1 cellular context compared by ENCODE assay signal in genomic region chr4:52726821-52727580, GRCh38.
TF ChIP-seq lines count a peak whose summit lies in the region.

No MANE protein-coding gene starts in this region.

TF ChIP-seq in WTC11, 78 proteins besides CTCF, POLR2A, EP300 and RAD21 (continued from another document):
- TF ChIP-seq, protein P1, sequence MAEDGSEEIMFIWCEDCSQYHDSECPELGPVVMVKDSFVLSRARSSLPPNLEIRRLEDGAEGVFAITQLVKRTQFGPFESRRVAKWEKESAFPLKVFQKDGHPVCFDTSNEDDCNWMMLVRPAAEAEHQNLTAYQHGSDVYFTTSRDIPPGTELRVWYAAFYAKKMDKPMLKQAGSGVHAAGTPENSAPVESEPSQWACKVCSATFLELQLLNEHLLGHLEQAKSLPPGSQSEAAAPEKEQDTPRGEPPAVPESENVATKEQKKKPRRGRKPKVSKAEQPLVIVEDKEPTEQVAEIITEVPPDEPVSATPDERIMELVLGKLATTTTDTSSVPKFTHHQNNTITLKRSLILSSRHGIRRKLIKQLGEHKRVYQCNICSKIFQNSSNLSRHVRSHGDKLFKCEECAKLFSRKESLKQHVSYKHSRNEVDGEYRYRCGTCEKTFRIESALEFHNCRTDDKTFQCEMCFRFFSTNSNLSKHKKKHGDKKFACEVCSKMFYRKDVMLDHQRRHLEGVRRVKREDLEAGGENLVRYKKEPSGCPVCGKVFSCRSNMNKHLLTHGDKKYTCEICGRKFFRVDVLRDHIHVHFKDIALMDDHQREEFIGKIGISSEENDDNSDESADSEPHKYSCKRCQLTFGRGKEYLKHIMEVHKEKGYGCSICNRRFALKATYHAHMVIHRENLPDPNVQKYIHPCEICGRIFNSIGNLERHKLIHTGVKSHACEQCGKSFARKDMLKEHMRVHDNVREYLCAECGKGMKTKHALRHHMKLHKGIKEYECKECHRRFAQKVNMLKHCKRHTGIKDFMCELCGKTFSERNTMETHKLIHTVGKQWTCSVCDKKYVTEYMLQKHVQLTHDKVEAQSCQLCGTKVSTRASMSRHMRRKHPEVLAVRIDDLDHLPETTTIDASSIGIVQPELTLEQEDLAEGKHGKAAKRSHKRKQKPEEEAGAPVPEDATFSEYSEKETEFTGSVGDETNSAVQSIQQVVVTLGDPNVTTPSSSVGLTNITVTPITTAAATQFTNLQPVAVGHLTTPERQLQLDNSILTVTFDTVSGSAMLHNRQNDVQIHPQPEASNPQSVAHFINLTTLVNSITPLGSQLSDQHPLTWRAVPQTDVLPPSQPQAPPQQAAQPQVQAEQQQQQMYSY (CRISPR knock-in tag; IDR thresholded peaks at IDR 0.05): no peak
- TF ChIP-seq HMGXB4 (CRISPR knock-in tag; IDR thresholded peaks at IDR 0.05) (no peak), ATF1 (CRISPR knock-in tag; IDR thresholded peaks at IDR 0.05) (no peak)
- TF ChIP-seq, protein P2, sequence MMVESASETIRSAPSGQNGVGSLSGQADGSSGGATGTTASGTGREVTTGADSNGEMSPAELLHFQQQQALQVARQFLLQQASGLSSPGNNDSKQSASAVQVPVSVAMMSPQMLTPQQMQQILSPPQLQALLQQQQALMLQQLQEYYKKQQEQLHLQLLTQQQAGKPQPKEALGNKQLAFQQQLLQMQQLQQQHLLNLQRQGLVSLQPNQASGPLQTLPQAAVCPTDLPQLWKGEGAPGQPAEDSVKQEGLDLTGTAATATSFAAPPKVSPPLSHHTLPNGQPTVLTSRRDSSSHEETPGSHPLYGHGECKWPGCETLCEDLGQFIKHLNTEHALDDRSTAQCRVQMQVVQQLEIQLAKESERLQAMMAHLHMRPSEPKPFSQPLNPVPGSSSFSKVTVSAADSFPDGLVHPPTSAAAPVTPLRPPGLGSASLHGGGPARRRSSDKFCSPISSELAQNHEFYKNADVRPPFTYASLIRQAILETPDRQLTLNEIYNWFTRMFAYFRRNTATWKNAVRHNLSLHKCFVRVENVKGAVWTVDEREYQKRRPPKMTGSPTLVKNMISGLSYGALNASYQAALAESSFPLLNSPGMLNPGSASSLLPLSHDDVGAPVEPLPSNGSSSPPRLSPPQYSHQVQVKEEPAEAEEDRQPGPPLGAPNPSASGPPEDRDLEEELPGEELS (CRISPR knock-in tag; IDR thresholded peaks at IDR 0.05): no peak
TF ChIP-seq in WTC11: peak in this region for 0.
